1 cellular context compared by ENCODE assay signal in the genomic region with DNA sequence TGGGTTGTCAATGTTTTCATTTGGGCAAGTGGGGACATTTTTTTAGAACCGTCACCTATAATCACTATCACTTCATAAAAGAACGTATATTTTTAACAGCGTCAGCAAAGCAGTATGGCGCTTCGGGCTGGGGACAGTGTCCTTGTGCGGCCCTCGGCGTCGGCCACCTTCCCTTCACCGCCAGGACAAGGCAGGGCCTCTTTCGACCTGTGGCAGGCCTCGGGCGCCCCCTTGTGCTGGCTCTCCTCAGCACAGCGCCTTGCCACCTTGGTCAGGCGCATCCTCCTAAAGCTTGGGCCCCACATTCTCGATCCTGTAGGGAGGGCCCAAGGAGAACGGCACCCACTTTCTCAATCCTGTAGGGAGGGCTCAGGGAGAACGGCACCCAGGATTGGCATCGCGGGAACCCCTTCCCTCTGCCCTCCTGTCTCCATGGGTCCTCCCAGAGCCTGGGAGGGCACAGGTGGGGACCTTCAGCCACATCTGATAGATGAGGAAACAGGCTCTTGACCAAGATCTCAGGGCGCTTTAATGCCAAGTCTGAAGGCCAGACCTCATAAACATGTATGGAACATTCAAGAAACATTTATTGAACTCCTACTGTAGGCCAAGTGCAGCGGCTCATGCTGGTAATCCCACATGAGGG.
TF ChIP-seq lines count a peak whose summit lies in the region.

No MANE protein-coding gene starts in this region.

TF ChIP-seq in A549, 52 proteins besides CTCF, POLR2A, EP300 and RAD21 (continued from another document):
- TF ChIP-seq, protein P1, sequence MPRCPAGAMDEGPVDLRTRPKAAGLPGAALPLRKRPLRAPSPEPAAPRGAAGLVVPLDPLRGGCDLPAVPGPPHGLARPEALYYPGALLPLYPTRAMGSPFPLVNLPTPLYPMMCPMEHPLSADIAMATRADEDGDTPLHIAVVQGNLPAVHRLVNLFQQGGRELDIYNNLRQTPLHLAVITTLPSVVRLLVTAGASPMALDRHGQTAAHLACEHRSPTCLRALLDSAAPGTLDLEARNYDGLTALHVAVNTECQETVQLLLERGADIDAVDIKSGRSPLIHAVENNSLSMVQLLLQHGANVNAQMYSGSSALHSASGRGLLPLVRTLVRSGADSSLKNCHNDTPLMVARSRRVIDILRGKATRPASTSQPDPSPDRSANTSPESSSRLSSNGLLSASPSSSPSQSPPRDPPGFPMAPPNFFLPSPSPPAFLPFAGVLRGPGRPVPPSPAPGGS (IDR thresholded peaks at IDR 0.05) = no peak
- no peak for TF ChIP-seq CHD2 (IDR thresholded peaks at IDR 0.05; ENCODE audit: low read length, partially characterized antibody)
- TF ChIP-seq EHMT2 (IDR thresholded peaks at IDR 0.05; ENCODE audit: low read depth) = no peak
- peak; percentile 57 for TF ChIP-seq MAFK (IDR thresholded peaks at IDR 0.05; ENCODE audit: partially characterized antibody)
